In genomic region chr10:123958221-123958620, GRCh38 we compare ENCODE assay signal across 29 cellular contexts.
"Had no signal": no experiment of that assay in that cellular context is flagged by ENCODE, and none has a peak within 500 bp of the region (broad histone marks: within the 10 kb centered on the region; RNA-seq: fewer than 3 reads in every experiment).

No MANE protein-coding gene starts in this region.

- H3K36me3 Mint-ChIP-seq: activated naive CD4-positive, alpha-beta T cell treated with anti-CD3 and anti-CD28 coated beads, Interleukin-2, amount 50 U/mL, for 24 hours; T-cell had no signal

- H3K27ac ChIP-seq: SK-N-MC, VCaP had no signal

- H3K4me1 Mint-ChIP-seq: activated CD4-positive, alpha-beta T cell treated with anti-CD3 and anti-CD28 coated beads for 36 hours; activated naive CD4-positive, alpha-beta T cell treated with anti-CD3 and anti-CD28 coated beads, Interleukin-2, amount 50 U/mL, for 24 hours; T-cell had no signal

- ATAC-seq: activated CD4-positive, alpha-beta T cell treated with anti-CD3 and anti-CD28 coated beads for 36 hours; activated CD8-positive, alpha-beta T cell treated with anti-CD3 and anti-CD28 coated beads for 36 hours; K562; Panc1; Right ventricle myocardium inferior; T-cell had no signal

- DNase-seq: activated CD4-positive, alpha-beta T cell treated with anti-CD3 and anti-CD28 coated beads for 36 hours; activated CD8-positive, alpha-beta memory T cell treated with anti-CD3 and anti-CD28 coated beads, Interleukin-2, amount 50 U/mL, for 48 hours; activated CD8-positive, alpha-beta T cell treated with anti-CD3 and anti-CD28 coated beads for 36 hours; activated effector memory CD4-positive, alpha-beta T cell treated with Interleukin-2 at 50 U/mL for 16 hours; activated naive CD4-positive, alpha-beta T cell; activated T-cell treated with anti-CD3 and anti-CD28 coated beads, Interleukin-2, amount 50 U/mL, for 24 hours; aorta; Karpas-422; MM.1S; NCI-H1105; NCI-H1436; NCI-H1694 treated with DMSO at 0.1 percent for 48 hours; NCI-H2029 treated with DMSO at 0.1 percent for 48 hours; NCI-H345; NCI-H510A; NCI-H526 treated with DMSO at 0.1 percent for 48 hours; NCI-H82; OCI-M1; RPMI8226; T-cell; T-helper 2 cell; T1000 had no signal

- H3K4me3 ChIP-seq: K562, SK-N-MC had no signal

- H3K9me3 Mint-ChIP-seq: activated CD8-positive, alpha-beta T cell treated with anti-CD3 and anti-CD28 coated beads for 36 hours; activated T-helper 1 cell treated with anti-CD3 and anti-CD28 coated beads, Interleukin-12 subunit alpha, Interleukin-12 subunit beta, Interleukin-2, Interleukin-4 antibody, amounts not matched to agents 30 ng/mL and 10 ng/mL and 1 ng/mL, durations not matched to agents 14 hours and 24 hours and 36 hours; T-cell had no signal

- H3K4me3 Mint-ChIP-seq: activated CD4-positive, alpha-beta T cell treated with anti-CD3 and anti-CD28 coated beads for 36 hours; activated CD8-positive, alpha-beta T cell treated with anti-CD3 and anti-CD28 coated beads for 36 hours; activated naive CD4-positive, alpha-beta T cell treated with anti-CD3 and anti-CD28 coated beads, Interleukin-2, amount 50 U/mL, for 24 hours; activated T-cell treated with anti-CD3 and anti-CD28 coated beads, Interleukin-2, amount 50 U/mL, for 24 hours; activated T-helper 1 cell treated with anti-CD3 and anti-CD28 coated beads, Interleukin-12 subunit alpha, Interleukin-12 subunit beta, Interleukin-2, Interleukin-4 antibody, amounts not matched to agents 30 ng/mL and 10 ng/mL and 1 ng/mL, durations not matched to agents 14 hours and 24 hours and 36 hours; T-cell had no signal

- H3K27ac Mint-ChIP-seq: activated CD4-positive, alpha-beta T cell treated with anti-CD3 and anti-CD28 coated beads for 36 hours; activated CD8-positive, alpha-beta T cell treated with anti-CD3 and anti-CD28 coated beads for 36 hours; activated naive CD4-positive, alpha-beta T cell treated with anti-CD3 and anti-CD28 coated beads, Interleukin-2, amount 50 U/mL, for 24 hours; activated T-cell treated with anti-CD3 and anti-CD28 coated beads, Interleukin-2, amount 50 U/mL, for 24 hours; activated T-helper 1 cell treated with anti-CD3 and anti-CD28 coated beads, Interleukin-12 subunit alpha, Interleukin-12 subunit beta, Interleukin-2, Interleukin-4 antibody, amounts not matched to agents 30 ng/mL and 10 ng/mL and 1 ng/mL, durations not matched to agents 14 hours and 24 hours and 36 hours; T-cell had no signal
